In the genomic region with DNA sequence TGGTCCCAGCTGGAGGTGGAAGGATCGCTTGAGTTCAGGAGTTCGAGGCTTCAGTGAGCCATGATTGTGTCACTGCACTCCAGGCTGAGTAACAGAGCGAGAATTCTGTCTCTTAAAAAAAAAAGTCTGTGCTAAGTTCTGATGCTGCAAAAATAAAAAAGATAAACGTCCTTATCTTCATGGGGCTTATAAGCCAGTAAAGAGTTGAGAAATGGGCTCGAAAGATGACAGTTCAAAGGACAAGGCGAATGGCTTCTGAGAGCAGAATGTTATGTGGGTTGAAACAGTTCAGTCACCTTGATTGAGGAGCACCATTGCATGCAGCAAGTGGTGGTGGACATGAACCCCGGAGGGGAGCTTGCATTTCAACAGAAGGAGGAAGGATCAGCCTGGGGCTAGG, we compare ENCODE assay signal across 32 cellular contexts. TPM values are rescaled to one million over a fixed set of nuclear protein-coding genes. Genes with fewer than 3 reads are reported as not detected.
"Had no signal": no experiment of that assay in that cellular context is flagged by ENCODE, and none has a peak within 500 bp of the region (broad histone marks: within the 10 kb centered on the region; RNA-seq: fewer than 3 reads in every experiment).

No MANE protein-coding gene starts in this region.

- H3K27ac ChIP-seq: ascending aorta, body of pancreas, SK-N-MC, WERI-Rb-1 had no signal

- H3K27me3 ChIP-seq: ascending aorta, body of pancreas, MG63 had no signal

- H3K36me3 ChIP-seq: MG63 had no signal

- H3K9me3 ChIP-seq: ascending aorta, body of pancreas, MG63 had no signal

- H3K36me3 Mint-ChIP-seq: T-cell had no signal

- H3K9me3 Mint-ChIP-seq: activated CD4-positive, alpha-beta memory T cell treated with anti-CD3 and anti-CD28 coated beads, Interleukin-2, amount 10 ng/mL, durations not matched to agents 7 days and 5 days; activated T-helper 17 cell treated with anti-CD3 and anti-CD28 coated beads, Interleukin-2, amount 50 U/mL, for 72 hours; central memory CD8-positive, alpha-beta T cell had no signal

- ATAC-seq: activated CD4-positive, alpha-beta T cell treated with anti-CD3 and anti-CD28 coated beads for 36 hours; activated T-helper 17 cell treated with anti-CD3 and anti-CD28 coated beads, Interleukin-2, amount 50 U/mL, for 72 hours; body of pancreas; Panc1; Right ventricle myocardium inferior; T-cell had no signal

- H3K4me3 Mint-ChIP-seq: activated CD4-positive, alpha-beta memory T cell treated with anti-CD3 and anti-CD28 coated beads, Interleukin-2, amount 10 ng/mL, durations not matched to agents 7 days and 5 days; activated CD4-positive, alpha-beta T cell treated with anti-CD3 and anti-CD28 coated beads for 36 hours; activated T-helper 17 cell treated with anti-CD3 and anti-CD28 coated beads, Interleukin-2, amount 50 U/mL, for 72 hours; central memory CD8-positive, alpha-beta T cell; T-cell had no signal

- H3K27ac Mint-ChIP-seq: activated CD4-positive, alpha-beta memory T cell treated with anti-CD3 and anti-CD28 coated beads, Interleukin-2, amount 10 ng/mL, durations not matched to agents 7 days and 5 days; activated CD4-positive, alpha-beta T cell treated with anti-CD3 and anti-CD28 coated beads for 36 hours; activated T-helper 17 cell treated with anti-CD3 and anti-CD28 coated beads, Interleukin-2, amount 50 U/mL, for 72 hours; T-cell had no signal

- H3K4me3 ChIP-seq: ascending aorta, body of pancreas, MG63, SK-N-MC had no signal

- DNase-seq: activated CD4-positive, alpha-beta memory T cell treated with anti-CD3 and anti-CD28 coated beads, Interleukin-2, amount 10 ng/mL, durations not matched to agents 7 days and 5 days; activated CD4-positive, alpha-beta T cell treated with anti-CD3 and anti-CD28 coated beads for 36 hours; activated CD4-positive, alpha-beta T cell treated with anti-CD3 and anti-CD28 coated beads, Interleukin-2, amount 50 U/mL, for 1 hour; activated gamma-delta T cell treated with Interleukin-2 at 50 U/mL for 16 hours; activated naive CD4-positive, alpha-beta T cell treated with anti-CD3 and anti-CD28 coated beads, Interleukin-2, amount 50 U/mL, for 16 hours; activated T-cell treated with anti-CD3 and anti-CD28 coated beads for 4 hours; activated T-cell treated with anti-CD3 and anti-CD28 coated beads, Interleukin-2, amount 50 U/mL, for 48 hours; amniotic stem cell; MG63; MV-4-11; NCI-H1092 treated with DMSO at 0.1 percent for 48 hours; NCI-H1417 treated with DMSO at 0.1 percent for 48 hours; NCI-H1694; NCI-H2029; NCI-H2107; NCI-H2171 treated with DMSO at 0.1 percent for 48 hours; NCI-H345; NCI-H510A; NCI-H526 treated with DMSO at 0.1 percent for 48 hours; NCI-H82; OCI-M1; RPMI8226; T-cell; WERI-Rb-1 had no signal

- H3K27me3 Mint-ChIP-seq: activated CD4-positive, alpha-beta T cell treated with anti-CD3 and anti-CD28 coated beads for 36 hours; central memory CD8-positive, alpha-beta T cell had no signal

RNA-seq across cellular contexts. Expression of a gene that starts 4.7 kb away (rescaled TPM):
- total RNA-seq: T-helper 2 cell treated with Interferon-gamma antibody and Interleukin-4, amounts not matched to agents 100 ng/mL and 5 ng/mL, for 36 hours had no signal
